ENCODE assay signal across 28 cellular contexts in the genomic region with DNA sequence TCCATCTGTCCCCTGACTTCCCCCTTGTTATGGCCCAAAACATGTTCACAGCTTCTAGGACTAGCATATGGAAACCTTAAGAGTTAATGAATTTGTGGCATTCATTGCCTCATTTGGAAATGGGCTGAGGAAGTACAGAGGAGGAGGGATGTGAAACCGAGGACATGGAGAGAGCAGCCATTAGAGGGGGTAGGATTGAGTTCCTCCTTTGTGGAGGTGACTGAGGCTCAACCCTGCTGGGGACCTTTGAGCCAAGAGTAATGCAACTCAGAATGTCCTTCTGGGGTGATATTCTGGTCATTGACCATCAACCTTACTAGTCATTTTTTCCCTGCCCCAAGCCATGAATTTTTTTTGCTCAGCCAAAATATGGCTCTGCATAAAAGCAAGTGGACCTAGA.
"Had no signal": no experiment of that assay in that cellular context is flagged by ENCODE, and none has a peak within 500 bp of the region (broad histone marks: within the 10 kb centered on the region; RNA-seq: fewer than 3 reads in every experiment).

No MANE protein-coding gene starts in this region.

- H3K9me3 ChIP-seq: adrenal gland, body of pancreas had no signal

- ATAC-seq: activated CD4-positive, alpha-beta T cell treated with anti-CD3 and anti-CD28 coated beads for 36 hours; activated CD8-positive, alpha-beta T cell treated with anti-CD3 and anti-CD28 coated beads, Interleukin-2, amount 10 ng/mL, durations not matched to agents 7 days and 5 days; body of pancreas had no signal

- H3K36me3 ChIP-seq: adrenal gland, breast epithelium had no signal

- H3K4me3 ChIP-seq: adrenal gland, body of pancreas, breast epithelium, PC-9 had no signal

- H3K4me1 ChIP-seq: adrenal gland, body of pancreas, breast epithelium had no signal

- H3K27me3 ChIP-seq: adrenal gland, body of pancreas, breast epithelium had no signal

- H3K27ac ChIP-seq: adrenal gland, body of pancreas, breast epithelium, PC-9, RWPE1 had no signal

- DNase-seq: activated CD4-positive, alpha-beta T cell treated with anti-CD3 and anti-CD28 coated beads for 36 hours; activated CD4-positive, alpha-beta T cell treated with anti-CD3 and anti-CD28 coated beads, Interleukin-2, amount 10 ng/mL, durations not matched to agents 7 days and 5 days; activated CD4-positive, alpha-beta T cell treated with anti-CD3 and anti-CD28 coated beads, Interleukin-2, amount 50 U/mL, for 48 hours; activated CD8-positive, alpha-beta T cell treated with anti-CD3 and anti-CD28 coated beads, Interleukin-2, amount 10 ng/mL, durations not matched to agents 7 days and 5 days; activated gamma-delta T cell; activated naive CD4-positive, alpha-beta T cell treated with Interleukin-2 at 50 U/mL for 16 hours; activated T-cell treated with anti-CD3 and anti-CD28 coated beads, Interleukin-2, amount 50 U/mL, for 24 hours; adrenal gland; body of pancreas; Kasumi-1; KG1; MM.1S; NCI-H1092; NCI-H1436 treated with DMSO at 0.1 percent for 48 hours; NCI-H1694 treated with DMSO at 0.1 percent for 48 hours; NCI-H2029 treated with DMSO at 0.1 percent for 48 hours; NCI-H2107; NCI-H2171; NCI-H2227 treated with DMSO at 0.1 percent for 48 hours; NCI-H446 treated with DMSO at 0.1 percent for 48 hours; NCI-H524; NCI-H69; NCI-H82; Right ventricle myocardium superior; T1000 had no signal
